In the genomic region with DNA sequence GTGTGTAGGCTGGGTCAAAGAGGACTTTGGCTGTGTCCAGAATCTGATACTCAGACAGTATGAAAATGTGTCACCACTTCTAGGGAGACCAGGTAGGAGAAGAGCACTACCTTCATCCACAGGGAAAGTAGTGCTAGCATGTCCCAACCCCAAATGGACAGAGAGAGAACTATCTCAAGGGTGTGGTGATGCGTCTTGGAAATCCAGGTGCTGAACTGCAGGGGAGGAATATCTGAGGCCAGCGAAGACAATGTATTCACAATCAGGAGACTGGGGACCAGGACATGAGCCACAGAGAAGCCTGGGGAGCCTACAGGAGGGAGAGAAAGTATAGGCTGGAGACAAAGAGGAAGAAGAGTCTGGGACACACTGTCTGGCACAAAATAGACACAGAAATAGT, we compare ENCODE assay signal across 34 cellular contexts.
"Had no signal": no experiment of that assay in that cellular context is flagged by ENCODE, and none has a peak within 500 bp of the region (broad histone marks: within the 10 kb centered on the region; RNA-seq: fewer than 3 reads in every experiment).

No MANE protein-coding gene starts in this region.

- H3K9me3 ChIP-seq: ascending aorta, breast epithelium, esophagus muscularis mucosa, gastrocnemius medialis, heart left ventricle had no signal

- H3K36me3 ChIP-seq: ascending aorta, breast epithelium, cardiac muscle cell, esophagus muscularis mucosa, gastrocnemius medialis, heart left ventricle had no signal

- H3K27ac ChIP-seq: ascending aorta, breast epithelium, cardiac muscle cell, coronary artery, dorsolateral prefrontal cortex, esophagus muscularis mucosa, foreskin keratinocyte, gastrocnemius medialis, heart left ventricle had no signal

- H3K27me3 ChIP-seq: ascending aorta, breast epithelium, cardiac muscle cell, esophagus muscularis mucosa, foreskin keratinocyte had no signal

- H3K4me1 Mint-ChIP-seq: activated CD4-positive, alpha-beta T cell treated with anti-CD3 and anti-CD28 coated beads for 36 hours; brain had no signal

- H3K36me3 Mint-ChIP-seq: activated CD4-positive, alpha-beta memory T cell treated with anti-CD3 and anti-CD28 coated beads for 36 hours; activated naive CD4-positive, alpha-beta T cell treated with anti-CD3 and anti-CD28 coated beads, Interleukin-2, amount 10 ng/mL, durations not matched to agents 7 days and 5 days; activated naive CD4-positive, alpha-beta T cell treated with anti-CD3 and anti-CD28 coated beads, Interleukin-2, amount 50 U/mL, for 72 hours; activated naive CD8-positive, alpha-beta T cell treated with anti-CD3 and anti-CD28 coated beads, Interleukin-2, amount 10 ng/mL, durations not matched to agents 7 days and 5 days; brain had no signal

- H3K4me1 ChIP-seq: ascending aorta, breast epithelium, esophagus muscularis mucosa, gastrocnemius medialis, heart left ventricle had no signal

- DNase-seq: activated CD4-positive, alpha-beta memory T cell treated with anti-CD3 and anti-CD28 coated beads for 36 hours; activated CD4-positive, alpha-beta T cell treated with anti-CD3 and anti-CD28 coated beads for 36 hours; activated CD4-positive, alpha-beta T cell treated with anti-CD3 and anti-CD28 coated beads, Interleukin-2, amount 10 ng/mL, durations not matched to agents 24 days and 14 days; activated CD4-positive, CD25-positive, alpha-beta regulatory T cell; activated CD4-positive, CD25-positive, alpha-beta regulatory T cell treated with anti-CD3 and anti-CD28 coated beads, Interleukin-2, amount 50 U/mL, for 72 hours; activated CD8-positive, alpha-beta memory T cell treated with anti-CD3 and anti-CD28 coated beads, Interleukin-2, amount 50 U/mL, for 48 hours; activated gamma-delta T cell; activated naive CD4-positive, alpha-beta T cell; activated naive CD8-positive, alpha-beta T cell treated with anti-CD3 and anti-CD28 coated beads, Interleukin-2, amount 10 ng/mL, durations not matched to agents 7 days and 5 days; activated T-cell treated with anti-CD3 and anti-CD28 coated beads for 4 hours; activated T-cell treated with anti-CD3 and anti-CD28 coated beads, Interleukin-2, amount 50 U/mL, for 24 hours; activated T-cell treated with anti-CD3 and anti-CD28 coated beads, Interleukin-2, amount 50 U/mL, for 72 hours; central memory CD4-positive, alpha-beta T cell; cerebellar nuclear complex; dorsolateral prefrontal cortex; effector memory CD4-positive, alpha-beta T cell; erythroblast; foreskin keratinocyte; gastrocnemius medialis; glutamatergic neuron; heart left ventricle; T-helper 17 cell; T1000 had no signal

- H3K4me3 ChIP-seq: ascending aorta, breast epithelium, cardiac muscle cell, coronary artery, dorsolateral prefrontal cortex, esophagus muscularis mucosa, gastrocnemius medialis, heart left ventricle had no signal

- H3K27ac Mint-ChIP-seq: activated CD4-positive, alpha-beta memory T cell treated with anti-CD3 and anti-CD28 coated beads for 36 hours; activated CD4-positive, alpha-beta T cell treated with anti-CD3 and anti-CD28 coated beads for 36 hours; activated CD4-positive, alpha-beta T cell treated with anti-CD3 and anti-CD28 coated beads, Interleukin-2, amount 10 ng/mL, durations not matched to agents 24 days and 14 days; activated CD8-positive, alpha-beta T cell treated with anti-CD3 and anti-CD28 coated beads, Interleukin-2, amount 10 ng/mL, durations not matched to agents 7 days and 5 days; activated naive CD4-positive, alpha-beta T cell treated with anti-CD3 and anti-CD28 coated beads, Interleukin-2, amount 50 U/mL, for 72 hours; activated naive CD8-positive, alpha-beta T cell treated with anti-CD3 and anti-CD28 coated beads, Interleukin-2, amount 10 ng/mL, durations not matched to agents 7 days and 5 days; activated T-cell treated with anti-CD3 and anti-CD28 coated beads, Interleukin-2, amount 50 U/mL, for 24 hours; activated T-cell treated with anti-CD3 and anti-CD28 coated beads, Interleukin-2, amount 50 U/mL, for 72 hours; brain; dendritic cell treated with granulocyte-macrophage colony-stimulating factor and Interleukin-4, amounts not matched to agents 40 ng/mL and 50 ng/mL, for 4 days; T-helper 17 cell; T-helper 2 cell treated with Interferon-gamma antibody and Interleukin-4, amounts not matched to agents 5 μg/mL and 100 μg/mL, for 36 hours had no signal

- H3K27me3 Mint-ChIP-seq: activated CD4-positive, alpha-beta memory T cell treated with anti-CD3 and anti-CD28 coated beads for 36 hours; activated naive CD4-positive, alpha-beta T cell treated with anti-CD3 and anti-CD28 coated beads, Interleukin-2, amount 10 ng/mL, durations not matched to agents 7 days and 5 days; activated naive CD8-positive, alpha-beta T cell treated with anti-CD3 and anti-CD28 coated beads, Interleukin-2, amount 10 ng/mL, durations not matched to agents 7 days and 5 days; activated T-cell treated with anti-CD3 and anti-CD28 coated beads, Interleukin-2, amount 50 U/mL, for 24 hours; T-helper 17 cell had no signal

- H3K4me3 Mint-ChIP-seq: activated CD4-positive, alpha-beta memory T cell treated with anti-CD3 and anti-CD28 coated beads for 36 hours; activated CD4-positive, alpha-beta T cell treated with anti-CD3 and anti-CD28 coated beads for 36 hours; activated CD4-positive, alpha-beta T cell treated with anti-CD3 and anti-CD28 coated beads, Interleukin-2, amount 10 ng/mL, durations not matched to agents 24 days and 14 days; activated CD8-positive, alpha-beta T cell treated with anti-CD3 and anti-CD28 coated beads, Interleukin-2, amount 10 ng/mL, durations not matched to agents 7 days and 5 days; activated naive CD4-positive, alpha-beta T cell treated with anti-CD3 and anti-CD28 coated beads, Interleukin-2, amount 10 ng/mL, durations not matched to agents 7 days and 5 days; activated T-cell treated with anti-CD3 and anti-CD28 coated beads, Interleukin-2, amount 50 U/mL, for 24 hours; brain; dendritic cell treated with granulocyte-macrophage colony-stimulating factor and Interleukin-4, amounts not matched to agents 40 ng/mL and 50 ng/mL, for 4 days; T-helper 17 cell; T-helper 2 cell treated with Interferon-gamma antibody and Interleukin-4, amounts not matched to agents 5 μg/mL and 100 μg/mL, for 36 hours had no signal

- ATAC-seq: activated CD4-positive, alpha-beta T cell treated with anti-CD3 and anti-CD28 coated beads for 36 hours; activated CD8-positive, alpha-beta T cell treated with anti-CD3 and anti-CD28 coated beads, Interleukin-2, amount 10 ng/mL, durations not matched to agents 7 days and 5 days; activated naive CD4-positive, alpha-beta T cell treated with anti-CD3 and anti-CD28 coated beads, Interleukin-2, amount 50 U/mL, for 72 hours; gastrocnemius medialis; heart left ventricle; T-helper 17 cell had no signal

- H3K9me3 Mint-ChIP-seq: activated CD4-positive, alpha-beta memory T cell treated with anti-CD3 and anti-CD28 coated beads for 36 hours; activated CD4-positive, alpha-beta T cell treated with anti-CD3 and anti-CD28 coated beads, Interleukin-2, amount 10 ng/mL, durations not matched to agents 24 days and 14 days; activated naive CD8-positive, alpha-beta T cell treated with anti-CD3 and anti-CD28 coated beads, Interleukin-2, amount 10 ng/mL, durations not matched to agents 7 days and 5 days; activated T-cell treated with anti-CD3 and anti-CD28 coated beads, Interleukin-2, amount 50 U/mL, for 24 hours; brain; dendritic cell treated with granulocyte-macrophage colony-stimulating factor and Interleukin-4, amounts not matched to agents 40 ng/mL and 50 ng/mL, for 4 days had no signal
